Comparison of ENCODE assay signal across 1 cellular context in the genomic region with DNA sequence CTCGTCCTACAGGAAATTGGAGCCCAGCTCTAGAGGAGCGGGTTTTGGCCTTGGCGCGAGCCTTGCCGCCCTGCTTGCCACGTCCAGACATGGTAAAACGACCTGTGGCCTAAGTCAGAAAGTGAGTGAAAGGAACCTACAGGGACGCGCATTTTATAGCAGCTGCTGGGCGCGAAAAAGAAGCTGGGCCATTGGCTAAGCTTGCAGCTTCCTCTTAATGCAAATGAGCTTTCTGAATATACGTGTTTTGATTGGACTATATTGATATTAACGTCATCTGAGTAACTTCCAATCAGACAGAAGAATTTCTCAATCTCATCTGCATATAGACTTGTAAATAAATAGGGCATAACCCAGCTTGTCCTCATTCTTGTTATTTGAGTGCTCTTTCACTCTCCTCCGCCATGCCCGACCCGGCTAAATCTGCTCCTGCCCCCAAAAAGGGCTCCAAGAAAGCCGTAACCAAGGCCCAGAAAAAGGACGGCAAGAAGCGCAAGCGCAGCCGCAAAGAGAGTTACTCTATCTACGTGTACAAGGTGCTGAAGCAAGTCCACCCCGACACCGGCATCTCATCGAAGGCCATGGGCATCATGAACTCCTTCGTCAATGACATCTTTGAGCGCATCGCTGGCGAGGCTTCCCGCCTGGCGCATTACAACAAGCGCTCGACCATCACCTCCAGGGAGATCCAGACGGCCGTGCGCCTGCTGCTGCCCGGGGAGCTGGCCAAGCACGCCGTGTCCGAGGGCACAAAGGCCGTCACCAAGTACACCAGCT.
A peak's percentile ranks its signal among the peaks of the same experiment; 100 is the strongest.
TF ChIP-seq lines count a peak whose summit lies in the region.

No MANE protein-coding gene starts in this region.

TF ChIP-seq in HepG2, 621 proteins besides CTCF, POLR2A, EP300 and RAD21 (continued from another document and continues in another):
- TF ChIP-seq MXI1 (IDR thresholded peaks at IDR 0.05; ENCODE audit: borderline replicate concordance, low read depth, low read length) (peak; percentile 72; the same call in 1 of the 3 replicates), REL (CRISPR knock-in tag; conservative IDR thresholded peaks at IDR 0.05) (peak; percentile 74; the same call in 1 of the 2 replicates), SNRNP70 (IDR thresholded peaks at IDR 0.05; ENCODE audit: low read depth, low read length) (no peak), ASH2L (IDR thresholded peaks at IDR 0.05; ENCODE audit: insufficient read length, low read depth, low read length) (peak; percentile 48), NFIC (IDR thresholded peaks at IDR 0.05; ENCODE audit: low read length) (peak; percentile 29; the same call in 1 of the 2 replicates), ATF1 (CRISPR knock-in tag; IDR thresholded peaks at IDR 0.05) (peak; percentile 94), TGIF2 (CRISPR knock-in tag; IDR thresholded peaks at IDR 0.05) (peak; percentile 91), HOXD1 (CRISPR knock-in tag; IDR thresholded peaks at IDR 0.05) (peak; percentile 93), ARNTL (CRISPR knock-in tag; IDR thresholded peaks at IDR 0.05) (peak; percentile 72; the same call in 1 of the 2 replicates), PAX8 (CRISPR knock-in tag; IDR thresholded peaks at IDR 0.05; ENCODE audit: borderline replicate concordance) (0 out of 2 replicates have a peak, but pooled peaks have one; percentile 16), ZNF230 (CRISPR knock-in tag; IDR thresholded peaks at IDR 0.05) (peak; percentile 92; the same call in 1 of the 2 replicates), ARID2 (CRISPR knock-in tag; IDR thresholded peaks at IDR 0.05; ENCODE audit: borderline replicate concordance) (peak; percentile 75; the same call in 1 of the 2 replicates), ZSCAN31 (CRISPR knock-in tag; IDR thresholded peaks at IDR 0.05; ENCODE audit: low read depth) (peak; percentile 79), ELF3 (CRISPR knock-in tag; IDR thresholded peaks at IDR 0.05) (peak; percentile 95), ZNF382 (CRISPR knock-in tag; IDR thresholded peaks at IDR 0.05; ENCODE audit: borderline replicate concordance) (no peak), SRSF4 (IDR thresholded peaks at IDR 0.05; ENCODE audit: low read depth, low read length, poor library complexity, severe bottlenecking) (no peak), HOXA3 (CRISPR knock-in tag; IDR thresholded peaks at IDR 0.05) (peak; percentile 75), JUND (CRISPR knock-in tag; IDR thresholded peaks at IDR 0.05) (peak; percentile 78; the same call in 1 of the 2 replicates), HDAC2 (CRISPR knock-in tag; IDR thresholded peaks at IDR 0.05) (peak; percentile 60; the same call in 1 of the 2 replicates), TSC22D2 (CRISPR knock-in tag; IDR thresholded peaks at IDR 0.05; ENCODE audit: borderline replicate concordance) (peak; percentile 41; the same call in 1 of the 2 replicates), GTF3A (CRISPR knock-in tag; conservative IDR thresholded peaks at IDR 0.05) (no peak), DPF2 (CRISPR knock-in tag; IDR thresholded peaks at IDR 0.05; ENCODE audit: borderline replicate concordance, low read depth) (no peak), ZNF562 (CRISPR knock-in tag; IDR thresholded peaks at IDR 0.05; ENCODE audit: borderline replicate concordance) (no peak), ZNF550 (CRISPR knock-in tag; IDR thresholded peaks at IDR 0.05; ENCODE audit: borderline replicate concordance) (0 out of 2 replicates have a peak, but pooled peaks have one; percentile 67), RARG (CRISPR knock-in tag; IDR thresholded peaks at IDR 0.05; ENCODE audit: low read depth) (no peak), NFYC (CRISPR knock-in tag; IDR thresholded peaks at IDR 0.05) (peak; percentile 94), RNF2 (conservative IDR thresholded peaks at IDR 0.05; ENCODE audit: low read depth) (peak; percentile 87), PRPF4 (IDR thresholded peaks at IDR 0.05; ENCODE audit: low read depth, low read length, poor library complexity, severe bottlenecking) (no peak), DR1 (CRISPR knock-in tag; IDR thresholded peaks at IDR 0.05) (peak; percentile 98), GTF2F1 (IDR thresholded peaks at IDR 0.05; ENCODE audit: low read length) (peak; percentile 96), CREB1 (IDR thresholded peaks at IDR 0.05) (peak; percentile 86), CREB1 (CRISPR knock-in tag; IDR thresholded peaks at IDR 0.05) (peak; percentile 96), ZNF850 (CRISPR knock-in tag; conservative IDR thresholded peaks at IDR 0.05) (0 out of 2 replicates have a peak, but pooled peaks have one; percentile 25)
- TF ChIP-seq, protein P1, sequence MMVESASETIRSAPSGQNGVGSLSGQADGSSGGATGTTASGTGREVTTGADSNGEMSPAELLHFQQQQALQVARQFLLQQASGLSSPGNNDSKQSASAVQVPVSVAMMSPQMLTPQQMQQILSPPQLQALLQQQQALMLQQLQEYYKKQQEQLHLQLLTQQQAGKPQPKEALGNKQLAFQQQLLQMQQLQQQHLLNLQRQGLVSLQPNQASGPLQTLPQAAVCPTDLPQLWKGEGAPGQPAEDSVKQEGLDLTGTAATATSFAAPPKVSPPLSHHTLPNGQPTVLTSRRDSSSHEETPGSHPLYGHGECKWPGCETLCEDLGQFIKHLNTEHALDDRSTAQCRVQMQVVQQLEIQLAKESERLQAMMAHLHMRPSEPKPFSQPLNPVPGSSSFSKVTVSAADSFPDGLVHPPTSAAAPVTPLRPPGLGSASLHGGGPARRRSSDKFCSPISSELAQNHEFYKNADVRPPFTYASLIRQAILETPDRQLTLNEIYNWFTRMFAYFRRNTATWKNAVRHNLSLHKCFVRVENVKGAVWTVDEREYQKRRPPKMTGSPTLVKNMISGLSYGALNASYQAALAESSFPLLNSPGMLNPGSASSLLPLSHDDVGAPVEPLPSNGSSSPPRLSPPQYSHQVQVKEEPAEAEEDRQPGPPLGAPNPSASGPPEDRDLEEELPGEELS (CRISPR knock-in tag; IDR thresholded peaks at IDR 0.05), result peak; percentile 47; the same call in 1 of the 2 replicates
- TF ChIP-seq, protein P2, sequence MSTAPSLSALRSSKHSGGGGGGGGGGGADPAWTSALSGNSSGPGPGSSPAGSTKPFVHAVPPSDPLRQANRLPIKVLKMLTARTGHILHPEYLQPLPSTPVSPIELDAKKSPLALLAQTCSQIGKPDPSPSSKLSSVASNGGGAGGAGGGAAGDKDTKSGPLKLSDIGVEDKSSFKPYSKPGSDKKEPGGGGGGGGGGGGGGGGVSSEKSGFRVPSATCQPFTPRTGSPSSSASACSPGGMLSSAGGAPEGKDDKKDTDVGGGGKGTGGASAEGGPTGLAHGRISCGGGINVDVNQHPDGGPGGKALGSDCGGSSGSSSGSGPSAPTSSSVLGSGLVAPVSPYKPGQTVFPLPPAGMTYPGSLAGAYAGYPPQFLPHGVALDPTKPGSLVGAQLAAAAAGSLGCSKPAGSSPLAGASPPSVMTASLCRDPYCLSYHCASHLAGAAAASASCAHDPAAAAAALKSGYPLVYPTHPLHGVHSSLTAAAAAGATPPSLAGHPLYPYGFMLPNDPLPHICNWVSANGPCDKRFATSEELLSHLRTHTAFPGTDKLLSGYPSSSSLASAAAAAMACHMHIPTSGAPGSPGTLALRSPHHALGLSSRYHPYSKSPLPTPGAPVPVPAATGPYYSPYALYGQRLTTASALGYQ (CRISPR knock-in tag; IDR thresholded peaks at IDR 0.05), result peak; percentile 72
- TF ChIP-seq, protein P3, sequence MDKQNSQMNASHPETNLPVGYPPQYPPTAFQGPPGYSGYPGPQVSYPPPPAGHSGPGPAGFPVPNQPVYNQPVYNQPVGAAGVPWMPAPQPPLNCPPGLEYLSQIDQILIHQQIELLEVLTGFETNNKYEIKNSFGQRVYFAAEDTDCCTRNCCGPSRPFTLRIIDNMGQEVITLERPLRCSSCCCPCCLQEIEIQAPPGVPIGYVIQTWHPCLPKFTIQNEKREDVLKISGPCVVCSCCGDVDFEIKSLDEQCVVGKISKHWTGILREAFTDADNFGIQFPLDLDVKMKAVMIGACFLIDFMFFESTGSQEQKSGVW (CRISPR knock-in tag; IDR thresholded peaks at IDR 0.05; ENCODE audit: borderline replicate concordance), result 0 out of 2 replicates have a peak, but pooled peaks have one; percentile 10
- TF ChIP-seq, protein P4, sequence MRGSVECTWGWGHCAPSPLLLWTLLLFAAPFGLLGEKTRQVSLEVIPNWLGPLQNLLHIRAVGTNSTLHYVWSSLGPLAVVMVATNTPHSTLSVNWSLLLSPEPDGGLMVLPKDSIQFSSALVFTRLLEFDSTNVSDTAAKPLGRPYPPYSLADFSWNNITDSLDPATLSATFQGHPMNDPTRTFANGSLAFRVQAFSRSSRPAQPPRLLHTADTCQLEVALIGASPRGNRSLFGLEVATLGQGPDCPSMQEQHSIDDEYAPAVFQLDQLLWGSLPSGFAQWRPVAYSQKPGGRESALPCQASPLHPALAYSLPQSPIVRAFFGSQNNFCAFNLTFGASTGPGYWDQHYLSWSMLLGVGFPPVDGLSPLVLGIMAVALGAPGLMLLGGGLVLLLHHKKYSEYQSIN (CRISPR knock-in tag; IDR thresholded peaks at IDR 0.05; ENCODE audit: borderline replicate concordance), result no peak
- TF ChIP-seq, protein P5, sequence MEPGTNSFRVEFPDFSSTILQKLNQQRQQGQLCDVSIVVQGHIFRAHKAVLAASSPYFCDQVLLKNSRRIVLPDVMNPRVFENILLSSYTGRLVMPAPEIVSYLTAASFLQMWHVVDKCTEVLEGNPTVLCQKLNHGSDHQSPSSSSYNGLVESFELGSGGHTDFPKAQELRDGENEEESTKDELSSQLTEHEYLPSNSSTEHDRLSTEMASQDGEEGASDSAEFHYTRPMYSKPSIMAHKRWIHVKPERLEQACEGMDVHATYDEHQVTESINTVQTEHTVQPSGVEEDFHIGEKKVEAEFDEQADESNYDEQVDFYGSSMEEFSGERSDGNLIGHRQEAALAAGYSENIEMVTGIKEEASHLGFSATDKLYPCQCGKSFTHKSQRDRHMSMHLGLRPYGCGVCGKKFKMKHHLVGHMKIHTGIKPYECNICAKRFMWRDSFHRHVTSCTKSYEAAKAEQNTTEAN (CRISPR knock-in tag; conservative IDR thresholded peaks at IDR 0.05), result peak; percentile 84; the same call in 1 of the 2 replicates
- TF ChIP-seq, protein P6, sequence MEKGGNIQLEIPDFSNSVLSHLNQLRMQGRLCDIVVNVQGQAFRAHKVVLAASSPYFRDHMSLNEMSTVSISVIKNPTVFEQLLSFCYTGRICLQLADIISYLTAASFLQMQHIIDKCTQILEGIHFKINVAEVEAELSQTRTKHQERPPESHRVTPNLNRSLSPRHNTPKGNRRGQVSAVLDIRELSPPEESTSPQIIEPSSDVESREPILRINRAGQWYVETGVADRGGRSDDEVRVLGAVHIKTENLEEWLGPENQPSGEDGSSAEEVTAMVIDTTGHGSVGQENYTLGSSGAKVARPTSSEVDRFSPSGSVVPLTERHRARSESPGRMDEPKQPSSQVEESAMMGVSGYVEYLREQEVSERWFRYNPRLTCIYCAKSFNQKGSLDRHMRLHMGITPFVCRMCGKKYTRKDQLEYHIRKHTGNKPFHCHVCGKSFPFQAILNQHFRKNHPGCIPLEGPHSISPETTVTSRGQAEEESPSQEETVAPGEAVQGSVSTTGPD (CRISPR knock-in tag; IDR thresholded peaks at IDR 0.05), result peak; percentile 67; the same call in 1 of the 2 replicates
- TF ChIP-seq, protein P7, sequence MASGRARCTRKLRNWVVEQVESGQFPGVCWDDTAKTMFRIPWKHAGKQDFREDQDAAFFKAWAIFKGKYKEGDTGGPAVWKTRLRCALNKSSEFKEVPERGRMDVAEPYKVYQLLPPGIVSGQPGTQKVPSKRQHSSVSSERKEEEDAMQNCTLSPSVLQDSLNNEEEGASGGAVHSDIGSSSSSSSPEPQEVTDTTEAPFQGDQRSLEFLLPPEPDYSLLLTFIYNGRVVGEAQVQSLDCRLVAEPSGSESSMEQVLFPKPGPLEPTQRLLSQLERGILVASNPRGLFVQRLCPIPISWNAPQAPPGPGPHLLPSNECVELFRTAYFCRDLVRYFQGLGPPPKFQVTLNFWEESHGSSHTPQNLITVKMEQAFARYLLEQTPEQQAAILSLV (CRISPR knock-in tag; IDR thresholded peaks at IDR 0.05; ENCODE audit: borderline replicate concordance), result 0 out of 2 replicates have a peak, but pooled peaks have one; percentile 40
- TF ChIP-seq, protein P8, sequence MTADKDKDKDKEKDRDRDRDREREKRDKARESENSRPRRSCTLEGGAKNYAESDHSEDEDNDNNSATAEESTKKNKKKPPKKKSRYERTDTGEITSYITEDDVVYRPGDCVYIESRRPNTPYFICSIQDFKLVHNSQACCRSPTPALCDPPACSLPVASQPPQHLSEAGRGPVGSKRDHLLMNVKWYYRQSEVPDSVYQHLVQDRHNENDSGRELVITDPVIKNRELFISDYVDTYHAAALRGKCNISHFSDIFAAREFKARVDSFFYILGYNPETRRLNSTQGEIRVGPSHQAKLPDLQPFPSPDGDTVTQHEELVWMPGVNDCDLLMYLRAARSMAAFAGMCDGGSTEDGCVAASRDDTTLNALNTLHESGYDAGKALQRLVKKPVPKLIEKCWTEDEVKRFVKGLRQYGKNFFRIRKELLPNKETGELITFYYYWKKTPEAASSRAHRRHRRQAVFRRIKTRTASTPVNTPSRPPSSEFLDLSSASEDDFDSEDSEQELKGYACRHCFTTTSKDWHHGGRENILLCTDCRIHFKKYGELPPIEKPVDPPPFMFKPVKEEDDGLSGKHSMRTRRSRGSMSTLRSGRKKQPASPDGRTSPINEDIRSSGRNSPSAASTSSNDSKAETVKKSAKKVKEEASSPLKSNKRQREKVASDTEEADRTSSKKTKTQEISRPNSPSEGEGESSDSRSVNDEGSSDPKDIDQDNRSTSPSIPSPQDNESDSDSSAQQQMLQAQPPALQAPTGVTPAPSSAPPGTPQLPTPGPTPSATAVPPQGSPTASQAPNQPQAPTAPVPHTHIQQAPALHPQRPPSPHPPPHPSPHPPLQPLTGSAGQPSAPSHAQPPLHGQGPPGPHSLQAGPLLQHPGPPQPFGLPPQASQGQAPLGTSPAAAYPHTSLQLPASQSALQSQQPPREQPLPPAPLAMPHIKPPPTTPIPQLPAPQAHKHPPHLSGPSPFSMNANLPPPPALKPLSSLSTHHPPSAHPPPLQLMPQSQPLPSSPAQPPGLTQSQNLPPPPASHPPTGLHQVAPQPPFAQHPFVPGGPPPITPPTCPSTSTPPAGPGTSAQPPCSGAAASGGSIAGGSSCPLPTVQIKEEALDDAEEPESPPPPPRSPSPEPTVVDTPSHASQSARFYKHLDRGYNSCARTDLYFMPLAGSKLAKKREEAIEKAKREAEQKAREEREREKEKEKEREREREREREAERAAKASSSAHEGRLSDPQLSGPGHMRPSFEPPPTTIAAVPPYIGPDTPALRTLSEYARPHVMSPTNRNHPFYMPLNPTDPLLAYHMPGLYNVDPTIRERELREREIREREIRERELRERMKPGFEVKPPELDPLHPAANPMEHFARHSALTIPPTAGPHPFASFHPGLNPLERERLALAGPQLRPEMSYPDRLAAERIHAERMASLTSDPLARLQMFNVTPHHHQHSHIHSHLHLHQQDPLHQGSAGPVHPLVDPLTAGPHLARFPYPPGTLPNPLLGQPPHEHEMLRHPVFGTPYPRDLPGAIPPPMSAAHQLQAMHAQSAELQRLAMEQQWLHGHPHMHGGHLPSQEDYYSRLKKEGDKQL (CRISPR knock-in tag; IDR thresholded peaks at IDR 0.05; ENCODE audit: low read depth), result no peak
